19 cellular contexts compared by ENCODE assay signal in the genomic region with DNA sequence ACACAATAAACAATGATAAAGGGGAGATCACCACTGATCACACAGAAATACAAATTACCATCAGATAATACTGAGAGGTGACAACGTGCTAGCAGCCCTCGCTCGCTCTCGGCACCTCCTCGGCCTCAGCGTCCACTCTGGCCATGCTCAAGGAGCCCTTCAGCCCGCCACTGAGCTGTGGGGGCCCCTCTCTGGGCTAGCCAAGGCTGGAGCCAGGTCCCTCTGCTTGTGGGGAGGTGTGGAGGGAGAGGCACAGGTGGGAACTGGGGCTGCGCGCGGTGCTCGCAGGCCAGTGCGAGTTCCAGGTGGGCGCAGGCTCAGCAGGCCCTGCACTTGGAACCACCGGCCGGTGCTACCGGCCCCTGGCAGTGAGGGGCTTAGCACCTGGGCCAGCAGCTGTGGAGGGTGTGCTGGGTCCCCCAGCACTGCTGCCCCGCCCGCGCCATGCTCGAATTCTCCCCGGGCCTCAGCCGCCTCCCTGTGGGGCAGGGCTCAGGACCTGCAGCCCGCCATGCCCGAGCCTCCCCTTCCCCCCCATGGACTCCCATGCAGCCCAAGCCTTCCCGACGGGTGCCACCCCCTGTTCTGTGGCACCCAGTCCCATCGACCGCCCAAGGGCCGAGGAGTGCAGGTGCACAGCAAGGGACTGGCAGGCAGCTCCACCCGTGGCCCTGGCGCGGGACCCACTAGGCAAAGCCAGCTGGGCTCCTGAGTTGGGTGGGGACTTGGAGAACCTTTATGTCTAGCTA.
"Had no signal": no experiment of that assay in that cellular context is flagged by ENCODE, and none has a peak within 500 bp of the region (broad histone marks: within the 10 kb centered on the region; RNA-seq: fewer than 3 reads in every experiment).

No MANE protein-coding gene starts in this region.

- H3K36me3 Mint-ChIP-seq: IgD-negative memory B cell had no signal

- H3K27me3 Mint-ChIP-seq: IgD-negative memory B cell had no signal

- DNase-seq: Kasumi-1, MM.1S, NCI-H1092 treated with DMSO at 0.1 percent for 48 hours, NCI-H1436, NCI-H1694, NCI-H187 treated with DMSO at 0.1 percent for 48 hours, NCI-H2029 treated with DMSO at 0.1 percent for 48 hours, NCI-H2171 treated with DMSO at 0.1 percent for 48 hours, NCI-H2227 treated with DMSO at 0.1 percent for 48 hours, NCI-H524, NCI-H526 treated with DMSO at 0.1 percent for 48 hours, NCI-H748 treated with DMSO at 0.1 percent for 48 hours, RPMI8226, SHP77, SK-N-SH had no signal

- H3K27ac Mint-ChIP-seq: IgD-negative memory B cell had no signal

- ATAC-seq: K562 had no signal

- H3K4me3 Mint-ChIP-seq: IgD-negative memory B cell had no signal

- H3K27ac ChIP-seq: HL-60, KMS-11 had no signal

- H3K4me1 Mint-ChIP-seq: IgD-negative memory B cell had no signal

- H3K9me3 ChIP-seq: SK-N-SH had no signal

- H3K4me3 ChIP-seq: K562 had no signal
